1 cellular context compared by ENCODE assay signal in the genomic region with DNA sequence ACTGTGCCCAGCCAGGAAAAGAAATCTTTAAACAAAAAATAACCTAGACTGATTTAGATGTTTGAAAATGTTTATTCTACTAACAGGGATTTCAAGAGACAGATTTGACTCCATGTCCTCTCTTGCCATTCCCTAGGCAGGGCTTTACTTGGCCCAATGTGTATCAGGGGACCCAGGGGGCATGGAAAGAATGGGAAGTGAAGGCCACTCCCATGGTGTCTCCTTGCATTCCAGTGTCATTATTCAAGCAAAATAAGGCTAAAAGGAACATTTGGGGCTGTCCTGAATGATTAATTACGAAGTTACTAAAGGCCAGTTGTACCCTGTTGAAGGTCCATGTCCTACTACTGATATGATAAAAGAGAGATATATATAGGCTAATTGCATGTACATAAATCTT.
TF ChIP-seq lines count a peak whose summit lies in the region.

No MANE protein-coding gene starts in this region.

TF ChIP-seq in WTC11, 78 proteins besides CTCF, POLR2A, EP300 and RAD21 (continued from another document):
- TF ChIP-seq, protein P1, sequence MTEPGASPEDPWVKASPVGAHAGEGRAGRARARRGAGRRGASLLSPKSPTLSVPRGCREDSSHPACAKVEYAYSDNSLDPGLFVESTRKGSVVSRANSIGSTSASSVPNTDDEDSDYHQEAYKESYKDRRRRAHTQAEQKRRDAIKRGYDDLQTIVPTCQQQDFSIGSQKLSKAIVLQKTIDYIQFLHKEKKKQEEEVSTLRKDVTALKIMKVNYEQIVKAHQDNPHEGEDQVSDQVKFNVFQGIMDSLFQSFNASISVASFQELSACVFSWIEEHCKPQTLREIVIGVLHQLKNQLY (CRISPR knock-in tag; IDR thresholded peaks at IDR 0.05), result no peak
- no peak for TF ChIP-seq NFYB (CRISPR knock-in tag; conservative IDR thresholded peaks at IDR 0.05; ENCODE audit: low read depth)
- TF ChIP-seq EMX1 (CRISPR knock-in tag; IDR thresholded peaks at IDR 0.05), result no peak
- no peak for TF ChIP-seq FOXJ3 (CRISPR knock-in tag; IDR thresholded peaks at IDR 0.05; ENCODE audit: borderline replicate concordance)
- no peak for TF ChIP-seq ZNF263 (CRISPR knock-in tag; IDR thresholded peaks at IDR 0.05; ENCODE audit: low read depth)
- TF ChIP-seq, protein P2, sequence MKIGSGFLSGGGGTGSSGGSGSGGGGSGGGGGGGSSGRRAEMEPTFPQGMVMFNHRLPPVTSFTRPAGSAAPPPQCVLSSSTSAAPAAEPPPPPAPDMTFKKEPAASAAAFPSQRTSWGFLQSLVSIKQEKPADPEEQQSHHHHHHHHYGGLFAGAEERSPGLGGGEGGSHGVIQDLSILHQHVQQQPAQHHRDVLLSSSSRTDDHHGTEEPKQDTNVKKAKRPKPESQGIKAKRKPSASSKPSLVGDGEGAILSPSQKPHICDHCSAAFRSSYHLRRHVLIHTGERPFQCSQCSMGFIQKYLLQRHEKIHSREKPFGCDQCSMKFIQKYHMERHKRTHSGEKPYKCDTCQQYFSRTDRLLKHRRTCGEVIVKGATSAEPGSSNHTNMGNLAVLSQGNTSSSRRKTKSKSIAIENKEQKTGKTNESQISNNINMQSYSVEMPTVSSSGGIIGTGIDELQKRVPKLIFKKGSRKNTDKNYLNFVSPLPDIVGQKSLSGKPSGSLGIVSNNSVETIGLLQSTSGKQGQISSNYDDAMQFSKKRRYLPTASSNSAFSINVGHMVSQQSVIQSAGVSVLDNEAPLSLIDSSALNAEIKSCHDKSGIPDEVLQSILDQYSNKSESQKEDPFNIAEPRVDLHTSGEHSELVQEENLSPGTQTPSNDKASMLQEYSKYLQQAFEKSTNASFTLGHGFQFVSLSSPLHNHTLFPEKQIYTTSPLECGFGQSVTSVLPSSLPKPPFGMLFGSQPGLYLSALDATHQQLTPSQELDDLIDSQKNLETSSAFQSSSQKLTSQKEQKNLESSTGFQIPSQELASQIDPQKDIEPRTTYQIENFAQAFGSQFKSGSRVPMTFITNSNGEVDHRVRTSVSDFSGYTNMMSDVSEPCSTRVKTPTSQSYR (CRISPR knock-in tag; IDR thresholded peaks at IDR 0.05), result no peak
- TF ChIP-seq ZNF423 (CRISPR knock-in tag; IDR thresholded peaks at IDR 0.05), result no peak
- TF ChIP-seq, protein P3, sequence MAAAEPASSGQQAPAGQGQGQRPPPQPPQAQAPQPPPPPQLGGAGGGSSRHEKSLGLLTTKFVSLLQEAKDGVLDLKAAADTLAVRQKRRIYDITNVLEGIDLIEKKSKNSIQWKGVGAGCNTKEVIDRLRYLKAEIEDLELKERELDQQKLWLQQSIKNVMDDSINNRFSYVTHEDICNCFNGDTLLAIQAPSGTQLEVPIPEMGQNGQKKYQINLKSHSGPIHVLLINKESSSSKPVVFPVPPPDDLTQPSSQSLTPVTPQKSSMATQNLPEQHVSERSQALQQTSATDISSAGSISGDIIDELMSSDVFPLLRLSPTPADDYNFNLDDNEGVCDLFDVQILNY (CRISPR knock-in tag; IDR thresholded peaks at IDR 0.05), result no peak
- TF ChIP-seq, protein P4, sequence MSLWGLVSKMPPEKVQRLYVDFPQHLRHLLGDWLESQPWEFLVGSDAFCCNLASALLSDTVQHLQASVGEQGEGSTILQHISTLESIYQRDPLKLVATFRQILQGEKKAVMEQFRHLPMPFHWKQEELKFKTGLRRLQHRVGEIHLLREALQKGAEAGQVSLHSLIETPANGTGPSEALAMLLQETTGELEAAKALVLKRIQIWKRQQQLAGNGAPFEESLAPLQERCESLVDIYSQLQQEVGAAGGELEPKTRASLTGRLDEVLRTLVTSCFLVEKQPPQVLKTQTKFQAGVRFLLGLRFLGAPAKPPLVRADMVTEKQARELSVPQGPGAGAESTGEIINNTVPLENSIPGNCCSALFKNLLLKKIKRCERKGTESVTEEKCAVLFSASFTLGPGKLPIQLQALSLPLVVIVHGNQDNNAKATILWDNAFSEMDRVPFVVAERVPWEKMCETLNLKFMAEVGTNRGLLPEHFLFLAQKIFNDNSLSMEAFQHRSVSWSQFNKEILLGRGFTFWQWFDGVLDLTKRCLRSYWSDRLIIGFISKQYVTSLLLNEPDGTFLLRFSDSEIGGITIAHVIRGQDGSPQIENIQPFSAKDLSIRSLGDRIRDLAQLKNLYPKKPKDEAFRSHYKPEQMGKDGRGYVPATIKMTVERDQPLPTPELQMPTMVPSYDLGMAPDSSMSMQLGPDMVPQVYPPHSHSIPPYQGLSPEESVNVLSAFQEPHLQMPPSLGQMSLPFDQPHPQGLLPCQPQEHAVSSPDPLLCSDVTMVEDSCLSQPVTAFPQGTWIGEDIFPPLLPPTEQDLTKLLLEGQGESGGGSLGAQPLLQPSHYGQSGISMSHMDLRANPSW (CRISPR knock-in tag; conservative IDR thresholded peaks at IDR 0.05; ENCODE audit: low read depth), result no peak
